In genomic region chr13:25463496-25463895, GRCh38 we compare ENCODE assay signal across 24 cellular contexts.
DNase-seq lines count a peak whose midpoint lies in the region; ATAC-seq and TF ChIP-seq lines count a peak whose summit lies in the region.
"Had no signal": no experiment of that assay in that cellular context is flagged by ENCODE, and none has a peak within 500 bp of the region (broad histone marks: within the 10 kb centered on the region; RNA-seq: fewer than 3 reads in every experiment).

No MANE protein-coding gene starts in this region.

- BruUV-seq in PC-3 (replicated peaks; lab: Mats Ljungman, UMichigan): no TSS peak

- no peak overlapping the region for H3K4me2 ChIP-seq in PC-3 (ENCODE audit: low read length)

- H3K4me1 ChIP-seq in PC-3 (ENCODE audit: insufficient read depth, low read length): peaks cover 4% of the 10 kb centered on the region; the same call in 1 of the 2 replicates
- H3K4me1 ChIP-seq: heart right ventricle had no signal

- no peak overlapping the region for H3K27ac Mint-ChIP-seq in activated CD8-positive, alpha-beta T cell treated with anti-CD3 and anti-CD28 coated beads for 36 hours
- H3K27ac Mint-ChIP-seq in activated T-cell treated with anti-CD3 and anti-CD28 coated beads, Interleukin-2, amount 50 U/mL, for 24 hours: no peak overlapping the region
- H3K27ac Mint-ChIP-seq: activated naive CD8-positive, alpha-beta T cell treated with anti-CD3 and anti-CD28 coated beads, Interleukin-2, amount 50 U/mL, for 24 hours; CD4-positive, alpha-beta T cell; IgD-negative memory B cell had no signal

- H3K27me3 ChIP-seq in PC-3 (ENCODE audit: low read length): peaks cover 14% of the 10 kb centered on the region

- POLR2A ChIA-PET in PC-3 (lab: Charles Lee; ENCODE audit: unreplicated experiment): no interaction called here
- POLR2A ChIA-PET in activated CD8-positive, alpha-beta T cell treated with anti-CD3 and anti-CD28 coated beads for 36 hours (lab: Charles Lee): no interaction called here

- ATAC-seq in PC-3: no peak
- ATAC-seq in activated CD8-positive, alpha-beta T cell treated with anti-CD3 and anti-CD28 coated beads for 36 hours: no peak
- ATAC-seq: activated naive CD8-positive, alpha-beta T cell treated with anti-CD3 and anti-CD28 coated beads, Interleukin-2, amount 50 U/mL, for 24 hours; heart right ventricle had no signal

- intact Hi-C loops in PC-3 (cut with micrococcal nuclease): no loop called here
- intact Hi-C loops in activated CD8-positive, alpha-beta T cell treated with anti-CD3 and anti-CD28 coated beads for 36 hours (cut with micrococcal nuclease): no loop called here

- DNase-seq in Daoy (ENCODE audit: low read depth) (peak; percentile 35), PC-3 (peak; percentile 41), choroid plexus epithelial cell (ENCODE audit: low read depth) (peak; percentile 43), kidney tubule cell (ENCODE audit: low spot score) (peak; percentile 84), substantia nigra (lab: John Stamatoyannopoulos, UW) (no peak), AML-193 (lab: John Stamatoyannopoulos, UW) (no peak)
- no peak for DNase-seq in activated CD8-positive, alpha-beta T cell treated with anti-CD3 and anti-CD28 coated beads for 36 hours
- no peak for DNase-seq in activated T-cell treated with anti-CD3 and anti-CD28 coated beads, Interleukin-2, amount 50 U/mL, for 24 hours
- DNase-seq: activated CD8-positive, alpha-beta memory T cell treated with anti-CD3 and anti-CD28 coated beads, Interleukin-2, amount 50 U/mL, for 48 hours; activated effector memory CD4-positive, alpha-beta T cell treated with anti-CD3 and anti-CD28 coated beads, Interleukin-2, amount 50 U/mL, for 16 hours; activated naive CD8-positive, alpha-beta T cell treated with anti-CD3 and anti-CD28 coated beads, Interleukin-2, amount 50 U/mL, for 24 hours; CD4-positive, alpha-beta T cell; cortex of kidney; DMS 273 treated with DMSO at 0.1 percent for 48 hours; GF-D8; heart right ventricle; MG63; NCI-H1417; NCI-H2107; NCI-H510A; T-helper 2 cell had no signal

- no peaks in the 10 kb centered on the region for H3K79me2 ChIP-seq in PC-3 (ENCODE audit: low read length)

- no peaks in the 10 kb centered on the region for H3K9me2 ChIP-seq in PC-3 (replicated peaks; ENCODE audit: low read length)

- no peak overlapping the region for H3K4me3 Mint-ChIP-seq in activated CD8-positive, alpha-beta T cell treated with anti-CD3 and anti-CD28 coated beads for 36 hours
- no peak overlapping the region for H3K4me3 Mint-ChIP-seq in activated T-cell treated with anti-CD3 and anti-CD28 coated beads, Interleukin-2, amount 50 U/mL, for 24 hours
- H3K4me3 Mint-ChIP-seq: activated naive CD8-positive, alpha-beta T cell treated with anti-CD3 and anti-CD28 coated beads, Interleukin-2, amount 50 U/mL, for 24 hours; CD4-positive, alpha-beta T cell; IgD-negative memory B cell had no signal

- no peak overlapping the region for H3K9ac ChIP-seq in PC-3 (ENCODE audit: low read length)

- H3K4me3 ChIP-seq in PC-3 (ENCODE audit: low read length) (no peak overlapping the region), choroid plexus epithelial cell (ENCODE audit: low read depth, low read length) (no peak overlapping the region)
- H3K4me3 ChIP-seq: heart right ventricle, MG63 had no signal

- H3K27me3 Mint-ChIP-seq in activated CD8-positive, alpha-beta T cell treated with anti-CD3 and anti-CD28 coated beads for 36 hours: peaks cover 24% of the 10 kb centered on the region
- peaks cover 49% of the 10 kb centered on the region for H3K27me3 Mint-ChIP-seq in activated T-cell treated with anti-CD3 and anti-CD28 coated beads, Interleukin-2, amount 50 U/mL, for 24 hours

- CTCF ChIA-PET in PC-3 (lab: Charles Lee): no interaction called here
- CTCF ChIA-PET in activated CD8-positive, alpha-beta T cell treated with anti-CD3 and anti-CD28 coated beads for 36 hours (lab: Charles Lee): no interaction called here

- H3K4me1 Mint-ChIP-seq in activated CD8-positive, alpha-beta T cell treated with anti-CD3 and anti-CD28 coated beads for 36 hours (ENCODE audit: low read depth): no peaks in the 10 kb centered on the region
- no peaks in the 10 kb centered on the region for H3K4me1 Mint-ChIP-seq in activated T-cell treated with anti-CD3 and anti-CD28 coated beads, Interleukin-2, amount 50 U/mL, for 24 hours (ENCODE audit: low read depth)
- H3K4me1 Mint-ChIP-seq: activated naive CD8-positive, alpha-beta T cell treated with anti-CD3 and anti-CD28 coated beads, Interleukin-2, amount 50 U/mL, for 24 hours had no signal

- no peaks in the 10 kb centered on the region for H4K20me1 ChIP-seq in PC-3 (ENCODE audit: low read length)

- H2AFZ ChIP-seq in PC-3 (ENCODE audit: low read length): no peak overlapping the region

- no peaks in the 10 kb centered on the region for H3K36me3 ChIP-seq in PC-3 (ENCODE audit: low read depth, low read length)
- H3K36me3 ChIP-seq: heart right ventricle, MG63 had no signal

- H3F3A ChIP-seq in PC-3 (ENCODE audit: low read length, unreplicated experiment): no peaks in the 10 kb centered on the region

- H3K9me3 ChIP-seq in PC-3 (ENCODE audit: low read length): no peaks in the 10 kb centered on the region
- H3K9me3 ChIP-seq: heart right ventricle, MG63 had no signal

- H3K36me3 Mint-ChIP-seq in activated CD8-positive, alpha-beta T cell treated with anti-CD3 and anti-CD28 coated beads for 36 hours (ENCODE audit: low read depth): no peaks in the 10 kb centered on the region
- no peaks in the 10 kb centered on the region for H3K36me3 Mint-ChIP-seq in activated T-cell treated with anti-CD3 and anti-CD28 coated beads, Interleukin-2, amount 50 U/mL, for 24 hours (ENCODE audit: low read depth)
- H3K36me3 Mint-ChIP-seq: IgD-negative memory B cell had no signal

- H3K9me3 Mint-ChIP-seq in activated CD8-positive, alpha-beta T cell treated with anti-CD3 and anti-CD28 coated beads for 36 hours: no peaks in the 10 kb centered on the region
- H3K9me3 Mint-ChIP-seq in activated T-cell treated with anti-CD3 and anti-CD28 coated beads, Interleukin-2, amount 50 U/mL, for 24 hours: no peaks in the 10 kb centered on the region
- H3K9me3 Mint-ChIP-seq: activated naive CD8-positive, alpha-beta T cell treated with anti-CD3 and anti-CD28 coated beads, Interleukin-2, amount 50 U/mL, for 24 hours; CD4-positive, alpha-beta T cell had no signal

- TF ChIP-seq CTCF in PC-3 (conservative IDR thresholded peaks at IDR 0.05; ENCODE audit: low read depth, low read length): no peak
- TF ChIP-seq CTCF in choroid plexus epithelial cell (conservative IDR thresholded peaks at IDR 0.05; ENCODE audit: low read depth, low read length): no peak
- no peak for TF ChIP-seq CTCF in activated CD8-positive, alpha-beta T cell treated with anti-CD3 and anti-CD28 coated beads for 36 hours (IDR thresholded peaks at IDR 0.05)

- H3K27ac ChIP-seq in PC-3 (ENCODE audit: low read length) (no peak overlapping the region), substantia nigra (ENCODE audit: low read depth, low read length, poor library complexity, severe bottlenecking) (no peak overlapping the region)
- H3K27ac ChIP-seq: heart right ventricle, HL-60, VCaP had no signal

Comparison
In these comparisons a context has a peak if more than half of its experiments do, and no peak if none do; other contexts are left out.
1. DNase-seq: peak in Daoy (single experiment), PC-3 (single experiment), choroid plexus epithelial cell (single experiment) and kidney tubule cell (single experiment); none in substantia nigra (0 of 49), activated CD8-positive, alpha-beta T cell treated with anti-CD3 and anti-CD28 coated beads for 36 hours (single experiment), AML-193 (0 of 2) and activated T-cell treated with anti-CD3 and anti-CD28 coated beads, Interleukin-2, amount 50 U/mL, for 24 hours (single experiment).